ENCODE assay signal across 10 cellular contexts in genomic region chr5:86917117-86917579, GRCh38.
DNase-seq lines count a peak whose midpoint lies in the region; ATAC-seq, FAIRE-seq and TF ChIP-seq lines count a peak whose summit lies in the region.
"Had no signal": no experiment of that assay in that cellular context is flagged by ENCODE, and none has a peak within 500 bp of the region (broad histone marks: within the 10 kb centered on the region; RNA-seq: fewer than 3 reads in every experiment).

No MANE protein-coding gene starts in this region.

- no peak overlapping the region for H3K4me3 ChIP-seq in endothelial cell of umbilical vein (replicated peaks in 1 of 3; ENCODE audit: insufficient read depth in 1 of 3, low read depth in 1 of 3, low read length in 3 of 3)
- H3K4me3 ChIP-seq: BLaER1, dorsolateral prefrontal cortex had no signal

- no peaks in the 10 kb centered on the region for H3K36me3 ChIP-seq in endothelial cell of umbilical vein (ENCODE audit: control insufficient read depth in 2 of 2, extremely low read depth in 1 of 2, insufficient read depth in 2 of 2, low read length in 2 of 2)
- H3K36me3 ChIP-seq: BLaER1 had no signal

- no peaks in the 10 kb centered on the region for H3K9me3 Mint-ChIP-seq in activated naive CD4-positive, alpha-beta T cell treated with anti-CD3 and anti-CD28 coated beads for 36 hours
- peaks cover 3% of the 10 kb centered on the region for H3K9me3 Mint-ChIP-seq in stimulated activated effector memory CD8-positive, alpha-beta T cell treated with anti-CD3 and anti-CD28 coated beads, Interleukin-12 subunit alpha, Interleukin-12 subunit beta, amount 100 ng/mL, for 72 hours

- TF ChIP-seq POLR2A in endothelial cell of umbilical vein (IDR thresholded peaks at IDR 0.05; ENCODE audit: low read depth, low read length), result no peak

- DNase-seq in activated naive CD4-positive, alpha-beta T cell treated with anti-CD3 and anti-CD28 coated beads for 36 hours, result peak; percentile 17
- no peak for DNase-seq in activated naive CD4-positive, alpha-beta T cell (lab: John Stamatoyannopoulos, UW)
- peak; percentile 21 for DNase-seq in SK-MEL-5 (ENCODE audit: low read depth, low spot score)
- DNase-seq in endothelial cell of umbilical vein (ENCODE audit: low read depth, low spot score), result peak; percentile 26
- DNase-seq in stimulated activated effector memory CD8-positive, alpha-beta T cell treated with anti-CD3 and anti-CD28 coated beads, Interleukin-12 subunit alpha, Interleukin-12 subunit beta, amount 100 ng/mL, for 72 hours (ENCODE audit: low spot score in 2 of 2), result no peak
- no peak for DNase-seq in left ventricle myocardium superior
- DNase-seq in NCI-H187 treated with DMSO at 0.1 percent for 48 hours (lab: John Stamatoyannopoulos, UW), result no peak
- DNase-seq: dorsolateral prefrontal cortex had no signal

- FAIRE-seq in endothelial cell of umbilical vein (lab: Jason Lieb, UNC), result peak; percentile 66

- no peak overlapping the region for H2AFZ ChIP-seq in endothelial cell of umbilical vein (ENCODE audit: low read depth, low read length)

- in situ Hi-C loops in SK-MEL-5 (cut with HindIII; ENCODE audit: low pct_unique_long_range_greater_than_20kb, low sequenced_read_pairs), result no loop called here

- H3K27ac Mint-ChIP-seq in activated naive CD4-positive, alpha-beta T cell treated with anti-CD3 and anti-CD28 coated beads for 36 hours, result no peak overlapping the region
- H3K27ac Mint-ChIP-seq in stimulated activated effector memory CD8-positive, alpha-beta T cell treated with anti-CD3 and anti-CD28 coated beads, Interleukin-12 subunit alpha, Interleukin-12 subunit beta, amount 100 ng/mL, for 72 hours, result no peak overlapping the region

- H3K36me3 Mint-ChIP-seq in activated naive CD4-positive, alpha-beta T cell treated with anti-CD3 and anti-CD28 coated beads for 36 hours (ENCODE audit: low read depth), result no peaks in the 10 kb centered on the region
- H3K36me3 Mint-ChIP-seq in stimulated activated effector memory CD8-positive, alpha-beta T cell treated with anti-CD3 and anti-CD28 coated beads, Interleukin-12 subunit alpha, Interleukin-12 subunit beta, amount 100 ng/mL, for 72 hours, result no peaks in the 10 kb centered on the region

- H3K4me2 ChIP-seq in endothelial cell of umbilical vein (ENCODE audit: insufficient read depth, low read length), result no peak overlapping the region
- H3K4me2 ChIP-seq: BLaER1 had no signal

- no peak overlapping the region for H3K4me3 Mint-ChIP-seq in activated naive CD4-positive, alpha-beta T cell treated with anti-CD3 and anti-CD28 coated beads for 36 hours
- H3K4me3 Mint-ChIP-seq in stimulated activated effector memory CD8-positive, alpha-beta T cell treated with anti-CD3 and anti-CD28 coated beads, Interleukin-12 subunit alpha, Interleukin-12 subunit beta, amount 100 ng/mL, for 72 hours, result no peak overlapping the region

- intact Hi-C loops in activated naive CD4-positive, alpha-beta T cell treated with anti-CD3 and anti-CD28 coated beads for 36 hours (cut with micrococcal nuclease), result loop anchor here (10.0 kb wide), 1 partner anchor 208 kb away; no protein-coding TSS in a partner anchor
- intact Hi-C loops in endothelial cell of umbilical vein (cut with micrococcal nuclease) (no loop called here), left ventricle myocardium superior (cut with micrococcal nuclease) (no loop called here)

- peaks cover 1% of the 10 kb centered on the region for H3K4me1 Mint-ChIP-seq in activated naive CD4-positive, alpha-beta T cell treated with anti-CD3 and anti-CD28 coated beads for 36 hours (ENCODE audit: low read depth)
- peaks cover 10% of the 10 kb centered on the region for H3K4me1 Mint-ChIP-seq in stimulated activated effector memory CD8-positive, alpha-beta T cell treated with anti-CD3 and anti-CD28 coated beads, Interleukin-12 subunit alpha, Interleukin-12 subunit beta, amount 100 ng/mL, for 72 hours

- H3K4me1 ChIP-seq in endothelial cell of umbilical vein (ENCODE audit: control insufficient read depth, extremely low read depth, insufficient read depth, low read length), result no peaks in the 10 kb centered on the region
- H3K4me1 ChIP-seq: BLaER1 had no signal

- H3K9me3 ChIP-seq in endothelial cell of umbilical vein (replicated peaks; ENCODE audit: control insufficient read depth, insufficient read depth, low read length), result no peaks in the 10 kb centered on the region
- H3K9me3 ChIP-seq: BLaER1 had no signal

- H3K27me3 Mint-ChIP-seq in activated naive CD4-positive, alpha-beta T cell treated with anti-CD3 and anti-CD28 coated beads for 36 hours (ENCODE audit: low read depth), result peaks cover 8% of the 10 kb centered on the region

- H3K79me2 ChIP-seq in endothelial cell of umbilical vein (ENCODE audit: control insufficient read depth, insufficient read depth, low read length), result no peaks in the 10 kb centered on the region

- ATAC-seq in stimulated activated effector memory CD8-positive, alpha-beta T cell treated with anti-CD3 and anti-CD28 coated beads, Interleukin-12 subunit alpha, Interleukin-12 subunit beta, amount 100 ng/mL, for 72 hours, result peak; percentile 86
- no peak for ATAC-seq in left ventricle myocardium superior
- no peak for ATAC-seq in GM21367 (IDR thresholded peaks at IDR 0.05; ENCODE audit: unreplicated experiment)

- dilution Hi-C loops in endothelial cell of umbilical vein (cut with MboI; ENCODE audit: extremely low pct_ligation_motif_present, low sequenced_read_pairs), result no loop called here

- no peak for TF ChIP-seq CTCF in endothelial cell of umbilical vein (IDR thresholded peaks at IDR 0.05; ENCODE audit: extremely low read depth in 1 of 2, insufficient read depth in 1 of 2, low read depth in 1 of 2, low read length in 2 of 2)

- POLR2A ChIA-PET in endothelial cell of umbilical vein (lab: Charles Lee), result no interaction called here

- H4K20me1 ChIP-seq in endothelial cell of umbilical vein (replicated peaks; ENCODE audit: control insufficient read depth, extremely low read depth, insufficient read depth, low read length), result no peaks in the 10 kb centered on the region
- H4K20me1 ChIP-seq: BLaER1 had no signal

- BruUV-seq in endothelial cell of umbilical vein (replicated peaks; lab: Mats Ljungman, UMichigan), result no TSS peak

- no peak overlapping the region for H3K9ac ChIP-seq in endothelial cell of umbilical vein (replicated peaks; ENCODE audit: extremely low read depth, insufficient read depth, low read length)
- H3K9ac ChIP-seq: BLaER1 had no signal

- CTCF ChIA-PET in activated naive CD4-positive, alpha-beta T cell treated with anti-CD3 and anti-CD28 coated beads for 36 hours (lab: Charles Lee), result no interaction called here
- CTCF ChIA-PET in endothelial cell of umbilical vein (lab: Charles Lee), result interaction anchor here (1.1 kb wide), 1 partner anchor 20 kb away, joined by 3 read pairs; no protein-coding TSS in a partner anchor

- H3K27me3 ChIP-seq in endothelial cell of umbilical vein (ENCODE audit: control insufficient read depth in 2 of 2, insufficient read depth in 2 of 2, low read length in 2 of 2), result no peaks in the 10 kb centered on the region
- H3K27me3 ChIP-seq: BLaER1, dorsolateral prefrontal cortex had no signal

- no peaks in the 10 kb centered on the region for H3K9me1 ChIP-seq in endothelial cell of umbilical vein (replicated peaks; ENCODE audit: control insufficient read depth, extremely low read depth, insufficient read depth, low read length)

- H3K27ac ChIP-seq in endothelial cell of umbilical vein (ENCODE audit: insufficient read depth, low read depth, low read length), result no peak overlapping the region
- H3K27ac ChIP-seq: BLaER1, dorsolateral prefrontal cortex had no signal

TF ChIP-seq in endothelial cell of umbilical vein, 7 proteins besides CTCF, POLR2A, EP300 and RAD21:
- TF ChIP-seq MYC (IDR thresholded peaks at IDR 0.05; ENCODE audit: low read depth, low read length) (no peak), MAX (IDR thresholded peaks at IDR 0.05; ENCODE audit: insufficient read depth, insufficient read length) (no peak), POLR2AphosphoS5 (IDR thresholded peaks at IDR 0.05; ENCODE audit: insufficient read depth, low read depth, low read length) (no peak), GATA2 (IDR thresholded peaks at IDR 0.05; ENCODE audit: insufficient read depth, insufficient read length, low read depth, low read length) (no peak), EZH2 (IDR thresholded peaks at IDR 0.05; ENCODE audit: borderline replicate concordance, low read depth, low read length, severe bottlenecking) (no peak), FOS (IDR thresholded peaks at IDR 0.05; ENCODE audit: borderline replicate concordance, insufficient read depth, low read length) (no peak), JUN (IDR thresholded peaks at IDR 0.05; ENCODE audit: borderline replicate concordance, insufficient read depth, insufficient read length, low read depth) (no peak)

Comparison
In these comparisons a context has a peak if more than half of its experiments do, and no peak if none do; other contexts are left out.
1. DNase-seq: peak in activated naive CD4-positive, alpha-beta T cell treated with anti-CD3 and anti-CD28 coated beads for 36 hours (single experiment), SK-MEL-5 (single experiment) and endothelial cell of umbilical vein (single experiment); none in activated naive CD4-positive, alpha-beta T cell (0 of 4), stimulated activated effector memory CD8-positive, alpha-beta T cell treated with anti-CD3 and anti-CD28 coated beads, Interleukin-12 subunit alpha, Interleukin-12 subunit beta, amount 100 ng/mL, for 72 hours (0 of 2), left ventricle myocardium superior (single experiment) and NCI-H187 treated with DMSO at 0.1 percent for 48 hours (single experiment).